16 cellular contexts compared by ENCODE assay signal in genomic region chrX:1629244-1629643, GRCh38. TPM values are rescaled to one million over a fixed set of nuclear protein-coding genes. Genes with fewer than 3 reads are reported as not detected.
DNase-seq lines count a peak whose midpoint lies in the region; ATAC-seq and TF ChIP-seq lines count a peak whose summit lies in the region.
"Had no signal": no experiment of that assay in that cellular context is flagged by ENCODE, and none has a peak within 500 bp of the region (broad histone marks: within the 10 kb centered on the region; RNA-seq: fewer than 3 reads in every experiment).

No MANE protein-coding gene starts in this region.

- H3K9ac ChIP-seq in BLaER1 treated with 17β-estradiol and CSF1 and Interleukin-3, amounts not matched to agents 10 nM and 100 nM: no peak overlapping the region
- H3K9ac ChIP-seq in endodermal cell (ENCODE audit: extremely low read depth, low read length, poor library complexity, severe bottlenecking): no peak overlapping the region

- DNase-seq in NCI-H69 (lab: John Stamatoyannopoulos, UW) (peak; percentile 60), endodermal cell (peak; percentile 49), AML-193 (lab: John Stamatoyannopoulos, UW) (no peak)
- DNase-seq in stimulated activated naive B cell treated with anti-CD40 and anti-IgM and Interleukin-4, amounts not matched to agents 10 μg/mL and 1 μg/mL and 100 μg/mL, for 72 hours: no peak
- no peak for DNase-seq in stimulated activated CD4-positive, alpha-beta T cell treated with anti-CD3 and anti-CD28 coated beads, Interleukin-4, amount 100 ng/mL, for 1 hour
- DNase-seq in stimulated activated naive CD8-positive, alpha-beta T cell treated with anti-CD3 and anti-CD28 coated beads, Interleukin-15, amount 100 ng/mL, for 72 hours: no peak
- DNase-seq: ACHN; Caco-2; CD8-positive, alpha-beta memory T cell; GDM1; HCEC 1CT; IMR-90 had no signal

- H3K36me3 Mint-ChIP-seq in endodermal cell (ENCODE audit: low read depth): no peaks in the 10 kb centered on the region
- H3K36me3 Mint-ChIP-seq in stimulated activated naive B cell treated with anti-CD40 and anti-IgM and Interleukin-4, amounts not matched to agents 10 μg/mL and 1 μg/mL and 100 μg/mL, for 72 hours: no peaks in the 10 kb centered on the region
- H3K36me3 Mint-ChIP-seq: CD8-positive, alpha-beta memory T cell had no signal

- 89 to 95% methylated on average over 4 to 7 of the region's 7 CpGs for WGBS in endodermal cell (ENCODE audit: insufficient coverage in 1 of 2, insufficient read length in 1 of 2), 2 experiments

- H3K36me3 ChIP-seq in BLaER1 treated with 17β-estradiol and CSF1 and Interleukin-3, amounts not matched to agents 10 nM and 100 nM: no peaks in the 10 kb centered on the region
- H3K36me3 ChIP-seq in endodermal cell (ENCODE audit: control insufficient read depth, insufficient read depth, low read length): no peaks in the 10 kb centered on the region

- H3K4me1 Mint-ChIP-seq in endodermal cell: peaks cover 2% of the 10 kb centered on the region
- peaks cover 0 to 5% of the 10 kb centered on the region in 2 donors for H3K4me1 Mint-ChIP-seq in stimulated activated naive B cell treated with anti-CD40 and anti-IgM and Interleukin-4, amounts not matched to agents 10 μg/mL and 1 μg/mL and 100 μg/mL, for 72 hours
- H3K4me1 Mint-ChIP-seq in stimulated activated naive CD8-positive, alpha-beta T cell treated with anti-CD3 and anti-CD28 coated beads, Interleukin-15, amount 100 ng/mL, for 72 hours: peaks cover under 1% of the 10 kb centered on the region
- H3K4me1 Mint-ChIP-seq: CD8-positive, alpha-beta memory T cell had no signal

- H3K27ac Mint-ChIP-seq in endodermal cell: no peak overlapping the region
- H3K27ac Mint-ChIP-seq in stimulated activated naive B cell treated with anti-CD40 and anti-IgM and Interleukin-4, amounts not matched to agents 10 μg/mL and 1 μg/mL and 100 μg/mL, for 72 hours: peak overlapping the region; percentile 21
- H3K27ac Mint-ChIP-seq in stimulated activated naive CD8-positive, alpha-beta T cell treated with anti-CD3 and anti-CD28 coated beads, Interleukin-15, amount 100 ng/mL, for 72 hours: no peak overlapping the region
- H3K27ac Mint-ChIP-seq: GM23338 had no signal

- peaks cover 0 to 16% (median 7%) of the 10 kb centered on the region in 10 experiments; a peak in 10 of 20 replicates for H3K4me1 ChIP-seq in BLaER1 treated with 17β-estradiol and CSF1 and Interleukin-3, amounts not matched to agents 10 nM and 100 nM
- H3K4me1 ChIP-seq in endodermal cell (ENCODE audit: control insufficient read depth, insufficient read depth, low read length): no peaks in the 10 kb centered on the region
- H3K4me1 ChIP-seq: Caco-2 had no signal

- TF ChIP-seq CTCF in endodermal cell (conservative IDR thresholded peaks at IDR 0.05): no peak

- H3K4me2 ChIP-seq in BLaER1 treated with 17β-estradiol and CSF1 and Interleukin-3, amounts not matched to agents 10 nM and 100 nM: peak overlapping the region in 6 of 11 experiments; percentile 4 to 24 (median 9); a peak in 3 of 22 replicates
- H3K4me2 ChIP-seq: GM23338 had no signal

- H3K27ac ChIP-seq in BLaER1 treated with 17β-estradiol and CSF1 and Interleukin-3, amounts not matched to agents 10 nM and 100 nM: no peak overlapping the region
- no peak overlapping the region for H3K27ac ChIP-seq in endodermal cell (ENCODE audit: low read depth, low read length)

- no peaks in the 10 kb centered on the region; a peak in 1 of 22 replicates for H4K20me1 ChIP-seq in BLaER1 treated with 17β-estradiol and CSF1 and Interleukin-3, amounts not matched to agents 10 nM and 100 nM

- H3K4me3 Mint-ChIP-seq in endodermal cell: no peak overlapping the region
- H3K4me3 Mint-ChIP-seq in stimulated activated naive B cell treated with anti-CD40 and anti-IgM and Interleukin-4, amounts not matched to agents 10 μg/mL and 1 μg/mL and 100 μg/mL, for 72 hours: no peak overlapping the region
- no peak overlapping the region for H3K4me3 Mint-ChIP-seq in stimulated activated naive CD8-positive, alpha-beta T cell treated with anti-CD3 and anti-CD28 coated beads, Interleukin-15, amount 100 ng/mL, for 72 hours
- H3K4me3 Mint-ChIP-seq: CD8-positive, alpha-beta memory T cell; GM23338 had no signal

- peaks cover 1 to 41% (median 25%) of the 10 kb centered on the region in 11 experiments; a peak in 21 of 22 replicates for H3K27me3 ChIP-seq in BLaER1 treated with 17β-estradiol and CSF1 and Interleukin-3, amounts not matched to agents 10 nM and 100 nM
- no peaks in the 10 kb centered on the region for H3K27me3 ChIP-seq in endodermal cell (ENCODE audit: control insufficient read depth, insufficient read depth, low read length, poor library complexity, severe bottlenecking)

- H3K4me3 ChIP-seq in BLaER1 treated with 17β-estradiol and CSF1 and Interleukin-3, amounts not matched to agents 10 nM and 100 nM: no peak overlapping the region
- no peak overlapping the region for H3K4me3 ChIP-seq in endodermal cell (ENCODE audit: low read length)
- H3K4me3 ChIP-seq: GM23338, K562 had no signal

- peaks cover 20% of the 10 kb centered on the region for H3K27me3 Mint-ChIP-seq in endodermal cell (ENCODE audit: insufficient read depth)
- peaks cover 0 to 6% of the 10 kb centered on the region in 2 donors for H3K27me3 Mint-ChIP-seq in stimulated activated naive B cell treated with anti-CD40 and anti-IgM and Interleukin-4, amounts not matched to agents 10 μg/mL and 1 μg/mL and 100 μg/mL, for 72 hours
- H3K27me3 Mint-ChIP-seq in stimulated activated naive CD8-positive, alpha-beta T cell treated with anti-CD3 and anti-CD28 coated beads, Interleukin-15, amount 100 ng/mL, for 72 hours: no peaks in the 10 kb centered on the region
- H3K27me3 Mint-ChIP-seq: CD8-positive, alpha-beta memory T cell had no signal

- peaks cover 5% of the 10 kb centered on the region for H3K9me3 Mint-ChIP-seq in endodermal cell
- H3K9me3 Mint-ChIP-seq in stimulated activated naive B cell treated with anti-CD40 and anti-IgM and Interleukin-4, amounts not matched to agents 10 μg/mL and 1 μg/mL and 100 μg/mL, for 72 hours: no peaks in the 10 kb centered on the region
- no peaks in the 10 kb centered on the region for H3K9me3 Mint-ChIP-seq in stimulated activated naive CD8-positive, alpha-beta T cell treated with anti-CD3 and anti-CD28 coated beads, Interleukin-15, amount 100 ng/mL, for 72 hours
- H3K9me3 Mint-ChIP-seq: CD8-positive, alpha-beta memory T cell had no signal

- no peaks in the 10 kb centered on the region for H3K9me3 ChIP-seq in BLaER1 treated with 17β-estradiol and CSF1 and Interleukin-3, amounts not matched to agents 10 nM and 100 nM (replicated peaks in 1 of 11)
- H3K9me3 ChIP-seq in endodermal cell (ENCODE audit: control insufficient read depth, low read length): no peaks in the 10 kb centered on the region
- H3K9me3 ChIP-seq: Caco-2 had no signal

- ATAC-seq in stimulated activated naive B cell treated with anti-CD40 and anti-IgM and Interleukin-4, amounts not matched to agents 10 μg/mL and 1 μg/mL and 100 μg/mL, for 72 hours (replicated peaks): no peak
- no peak for ATAC-seq in stimulated activated naive CD8-positive, alpha-beta T cell treated with anti-CD3 and anti-CD28 coated beads, Interleukin-15, amount 100 ng/mL, for 72 hours
- ATAC-seq: GM23338, K562 had no signal

RNA-seq across cellular contexts. Expression of gene ASMT, which starts 14.4 kb away (rescaled TPM):
- total RNA-seq in endodermal cell: not detected
- 0.68 TPM for polyA plus RNA-seq in endodermal cell (2013, experiment 1 of 2)
- polyA plus RNA-seq in endodermal cell (2013, experiment 2 of 2): 0.83 TPM
- total RNA-seq: Caco-2, IMR-90, K562 had no signal
- polyA plus RNA-seq: BJ, IMR-90 had no signal

RNA-seq across cellular contexts. Expression of gene AKAP17A, which starts 37.8 kb away (rescaled TPM):
- total RNA-seq in endodermal cell: 10 to 100 TPM; 42.2 to 50.9 TPM
- polyA plus RNA-seq in endodermal cell (2013, experiment 1 of 2): 50.4 TPM
- polyA plus RNA-seq in endodermal cell (2013, experiment 2 of 2): 42.1 TPM

Comparison
In these comparisons a context has a peak if more than half of its experiments do, and no peak if none do; other contexts are left out.
1. DNase-seq: peak in NCI-H69 (single experiment) and endodermal cell (single experiment); none in stimulated activated naive B cell treated with anti-CD40 and anti-IgM and Interleukin-4, amounts not matched to agents 10 μg/mL and 1 μg/mL and 100 μg/mL, for 72 hours (single experiment), stimulated activated CD4-positive, alpha-beta T cell treated with anti-CD3 and anti-CD28 coated beads, Interleukin-4, amount 100 ng/mL, for 1 hour (single experiment), stimulated activated naive CD8-positive, alpha-beta T cell treated with anti-CD3 and anti-CD28 coated beads, Interleukin-15, amount 100 ng/mL, for 72 hours (0 of 2) and AML-193 (0 of 2).